Comparison of ENCODE assay signal across 19 cellular contexts in the genomic region with DNA sequence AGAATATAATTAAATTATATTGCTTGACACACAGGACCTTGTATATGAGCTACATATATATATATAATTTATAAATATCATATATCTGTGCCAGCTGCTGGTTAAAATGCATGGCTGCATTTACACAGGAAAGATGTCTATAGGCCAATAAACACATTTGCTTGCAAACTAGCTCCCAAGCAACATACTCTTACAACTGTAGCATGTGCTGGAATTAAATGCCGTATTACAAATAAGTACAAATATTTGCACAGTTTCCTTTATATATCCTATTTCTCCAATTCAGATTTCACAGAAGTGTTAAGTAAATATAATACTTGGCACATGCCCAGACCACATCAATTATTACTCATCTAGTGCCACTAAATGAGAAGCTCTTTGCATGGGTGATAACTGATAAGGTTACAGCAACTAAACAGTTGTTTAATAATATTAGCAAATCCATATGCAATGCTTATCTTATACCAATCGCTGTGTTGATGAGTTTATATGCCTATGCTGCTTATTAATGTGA.
"Had no signal": no experiment of that assay in that cellular context is flagged by ENCODE, and none has a peak within 500 bp of the region (broad histone marks: within the 10 kb centered on the region; RNA-seq: fewer than 3 reads in every experiment).

No MANE protein-coding gene starts in this region.

- H3K9me3 Mint-ChIP-seq: neural crest cell had no signal

- H3K4me1 Mint-ChIP-seq: activated naive CD4-positive, alpha-beta T cell treated with anti-CD3 and anti-CD28 coated beads, Interleukin-2, amount 50 U/mL, for 24 hours; memory B cell; naive B cell; neural crest cell had no signal

- H3K4me3 ChIP-seq: adrenal gland, esophagus muscularis mucosa, psoas muscle, thyroid gland had no signal

- H3K4me1 ChIP-seq: adrenal gland, esophagus muscularis mucosa, psoas muscle, thyroid gland had no signal

- ATAC-seq: activated CD4-positive, CD25-positive, alpha-beta regulatory T cell treated with anti-CD3 and anti-CD28 coated beads, Interleukin-2, amount 50 U/mL, for 24 hours; left ventricle myocardium superior; psoas muscle; right cardiac atrium had no signal

- H3K36me3 Mint-ChIP-seq: activated naive CD4-positive, alpha-beta T cell treated with anti-CD3 and anti-CD28 coated beads, Interleukin-2, amount 50 U/mL, for 24 hours; memory B cell; naive B cell had no signal

- FAIRE-seq: astrocyte had no signal

- DNase-seq: activated CD4-positive, alpha-beta T cell treated with anti-CD3 and anti-CD28 coated beads, Interleukin-2, amount 50 U/mL, for 1 hour; activated CD8-positive, alpha-beta memory T cell treated with anti-CD3 and anti-CD28 coated beads, Interleukin-2, amount 50 U/mL, for 4 hours; activated gamma-delta T cell; activated T-cell treated with anti-CD3 and anti-CD28 coated beads, Interleukin-2, amount 50 U/mL, for 48 hours; adrenal gland; effector CD8-positive, alpha-beta T cell; left ventricle myocardium superior; naive B cell; psoas muscle; right cardiac atrium; stimulated activated CD4-positive, alpha-beta T cell treated with anti-CD3 and anti-CD28 coated beads, Interleukin-2, amount 100 ng/mL, for 24 hours; stimulated activated naive CD4-positive, alpha-beta T cell treated with Interleukin-2 at 50 U/mL for 16 hours; thyroid gland had no signal

- H3K4me3 Mint-ChIP-seq: activated naive CD4-positive, alpha-beta T cell treated with anti-CD3 and anti-CD28 coated beads, Interleukin-2, amount 50 U/mL, for 24 hours; memory B cell; naive B cell; neural crest cell had no signal

- H3K27me3 Mint-ChIP-seq: activated naive CD4-positive, alpha-beta T cell treated with anti-CD3 and anti-CD28 coated beads, Interleukin-2, amount 50 U/mL, for 24 hours; memory B cell had no signal

- H3K36me3 ChIP-seq: adrenal gland, esophagus muscularis mucosa, thyroid gland had no signal

- H3K27ac Mint-ChIP-seq: activated naive CD4-positive, alpha-beta T cell treated with anti-CD3 and anti-CD28 coated beads, Interleukin-2, amount 50 U/mL, for 24 hours; memory B cell; naive B cell had no signal

- H3K27me3 ChIP-seq: adrenal gland, esophagus muscularis mucosa, thyroid gland had no signal

- H3K9me3 ChIP-seq: adrenal gland, esophagus muscularis mucosa, psoas muscle, thyroid gland had no signal

- H3K27ac ChIP-seq: adrenal gland, esophagus muscularis mucosa, psoas muscle, thyroid gland had no signal
